Comparison of ENCODE assay signal across 1 cellular context in the genomic region with DNA sequence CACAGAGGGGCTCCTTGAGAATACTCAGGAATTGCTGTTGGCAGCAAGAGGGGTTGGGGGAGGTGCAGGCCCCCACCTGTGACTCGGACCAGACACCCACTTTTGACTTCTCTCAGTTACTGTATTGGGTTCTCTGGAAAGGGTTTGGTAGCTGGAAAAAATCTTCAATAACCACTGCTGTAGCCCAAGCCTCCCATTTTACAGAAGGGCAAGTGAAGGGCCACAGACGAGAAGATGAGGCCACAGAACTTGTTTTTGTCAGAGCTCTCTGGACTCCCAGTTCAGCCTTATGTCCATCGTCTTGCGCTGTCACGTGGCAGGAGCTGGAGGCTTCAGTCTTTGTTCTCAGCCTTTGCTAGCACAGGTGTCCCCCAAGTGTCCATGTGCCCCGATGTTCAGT.
TF ChIP-seq lines count a peak whose summit lies in the region.

No MANE protein-coding gene starts in this region.

TF ChIP-seq in H1, 55 proteins besides CTCF, POLR2A, EP300 and RAD21:
- TF ChIP-seq SUZ12 (IDR thresholded peaks at IDR 0.05; ENCODE audit: low read length) (no peak), RFX5 (IDR thresholded peaks at IDR 0.05; ENCODE audit: borderline replicate concordance, low read depth, low read length) (no peak)
